Comparison of ENCODE assay signal across 8 cellular contexts in genomic region chr4:80184791-80185756, GRCh38. TPM values are rescaled to one million over a fixed set of nuclear protein-coding genes. Genes with fewer than 3 reads are reported as not detected.
DNase-seq lines count a peak whose midpoint lies in the region; ATAC-seq, FAIRE-seq and TF ChIP-seq lines count a peak whose summit lies in the region.

No MANE protein-coding gene starts in this region.

- DNase-seq in AG20443 (ENCODE audit: low spot score) = peak; percentile 34
- no peak for DNase-seq in HCT116 (ENCODE audit: low read depth, low spot score)
- no peak for DNase-seq in activated naive CD4-positive, alpha-beta T cell treated with anti-CD3 and anti-CD28 coated beads, Interleukin-2, amount 50 U/mL, for 72 hours (ENCODE audit: low spot score in 2 of 2)
- peak in 2 of 3 donors; percentile 11 to 21 for DNase-seq in immature natural killer cell
- DNase-seq in H54 (ENCODE audit: insufficient read length, low spot score) = no peak
- no peak for DNase-seq in SIG-M5 (lab: John Stamatoyannopoulos, UW)

- H3K4me1 ChIP-seq in HCT116 (ENCODE audit: control insufficient read depth in 1 of 2, insufficient read depth in 2 of 2, low read length in 2 of 2) = peaks cover 0 to 13% of the 10 kb centered on the region in 2 experiments; a peak in 1 of 4 replicates
- H3K4me1 ChIP-seq in stomach smooth muscle (ENCODE audit: control insufficient read depth, insufficient read depth, low read length) = peaks cover 28% of the 10 kb centered on the region

- peak overlapping the region; percentile 61 to 88 for H3K27ac Mint-ChIP-seq in activated naive CD4-positive, alpha-beta T cell treated with anti-CD3 and anti-CD28 coated beads, Interleukin-2, amount 50 U/mL, for 72 hours
- peak overlapping the region; percentile 63 to 94 (median 92) for H3K27ac Mint-ChIP-seq in immature natural killer cell

- H4K20me1 ChIP-seq in HCT116 (ENCODE audit: insufficient read depth) = no peaks in the 10 kb centered on the region

- intact Hi-C loops in HCT116 (cut with micrococcal nuclease) = loop anchor here (1.0 to 5.0 kb wide), 2 partner anchors 58 to 268 kb away; no protein-coding TSS in a partner anchor

- CTCF ChIA-PET in HCT116 (lab: Charles Lee) = interaction anchor here (0.6 to 0.9 kb wide), 2 partner anchors 13 to 1143 kb away, joined by 3 to 4 read pairs; no protein-coding TSS in a partner anchor

- RAD21 ChIA-PET in HCT116 (lab: Charles Lee; ENCODE audit: low non-redundant PET in 1 of 2, low total read pairs in 2 of 2, uncharacterized antibody in 2 of 2, unreplicated experiment in 2 of 2) = interaction anchor here in 1 of 2 experiments (0.6 kb wide), 1 partner anchor 150 kb away, joined by 4 read pairs; no protein-coding TSS in a partner anchor

- ATAC-seq in HCT116 (no peak), HG02642 (IDR thresholded peaks at IDR 0.05; ENCODE audit: poor library complexity, unreplicated experiment) (no peak)
- ATAC-seq in activated naive CD4-positive, alpha-beta T cell treated with anti-CD3 and anti-CD28 coated beads, Interleukin-2, amount 50 U/mL, for 72 hours = no peak

- peak overlapping the region; percentile 59 to 73 for H3K4me3 ChIP-seq in HCT116 (replicated peaks in 1 of 2; ENCODE audit: low read depth in 1 of 2, low read length in 2 of 2)
- peak overlapping the region; percentile 95 to 97 for H3K4me3 ChIP-seq in stomach smooth muscle (ENCODE audit: low read length in 2 of 2)

- H3K36me3 ChIP-seq in HCT116 (ENCODE audit: control insufficient read depth in 1 of 2, insufficient read depth in 2 of 2, low read length in 2 of 2) (no peaks in the 10 kb centered on the region), stomach smooth muscle (ENCODE audit: control insufficient read depth in 2 of 2, insufficient read depth in 2 of 2, low read length in 2 of 2) (no peaks in the 10 kb centered on the region)

- peak overlapping the region; percentile 98 for H3K4me2 ChIP-seq in HCT116 (ENCODE audit: low read length)

- H3K4me1 Mint-ChIP-seq in immature natural killer cell = peaks cover 38 to 52% of the 10 kb centered on the region in 2 donors

- H3K79me2 ChIP-seq in HCT116 (ENCODE audit: insufficient read depth, low read length) = no peaks in the 10 kb centered on the region

- H2AFZ ChIP-seq in HCT116 (ENCODE audit: low read depth, low read length, poor library complexity, severe bottlenecking) = peak overlapping the region; percentile 97

- TF ChIP-seq POLR2A in HCT116 (IDR thresholded peaks at IDR 0.05; ENCODE audit: borderline replicate concordance, extremely low read depth, insufficient read depth, insufficient read length) (no peak), H54 (IDR thresholded peaks at IDR 0.05; ENCODE audit: low read depth, low read length) (no peak)

- peaks cover 2 to 7% (median 5%) of the 10 kb centered on the region in 3 donors for H3K27me3 Mint-ChIP-seq in immature natural killer cell (ENCODE audit: low read depth in 3 of 3)

- TF ChIP-seq RAD21 in HCT116 (IDR thresholded peaks at IDR 0.05; ENCODE audit: low read depth) = no peak

- H3K9ac ChIP-seq in HCT116 (ENCODE audit: low read length) = peak overlapping the region; percentile 54
- peak overlapping the region; percentile 84 to 97 for H3K9ac ChIP-seq in stomach smooth muscle (ENCODE audit: low read length in 2 of 2)

- H3K27ac ChIP-seq in HCT116 (ENCODE audit: low read depth, low read length) (no peak overlapping the region), stomach smooth muscle (ENCODE audit: low read length) (peak overlapping the region; percentile 79)

- no peak for TF ChIP-seq CTCF in HCT116 (IDR thresholded peaks at IDR 0.05 in 2 of 3, conservative IDR thresholded peaks at IDR 0.05 in 1 of 3; ENCODE audit: borderline replicate concordance in 1 of 3, insufficient read depth in 1 of 3, low read depth in 2 of 3, low read length in 2 of 3)

- POLR2A ChIA-PET in HCT116 (lab: Charles Lee) = no interaction called here

- H3K4me3 Mint-ChIP-seq in immature natural killer cell = peak overlapping the region; percentile 93 to 99 (median 96)

- H3K9me3 ChIP-seq in HCT116 (ENCODE audit: control insufficient read depth in 1 of 2, insufficient read depth in 1 of 2, low read depth in 1 of 2, low read length in 2 of 2) = no peaks in the 10 kb centered on the region
- H3K9me3 ChIP-seq in stomach smooth muscle (ENCODE audit: control insufficient read depth in 2 of 2, low read length in 2 of 2) = no peaks in the 10 kb centered on the region

- H3K9me2 ChIP-seq in HCT116 (ENCODE audit: insufficient read depth) = no peaks in the 10 kb centered on the region

- H3K27me3 ChIP-seq in HCT116 (ENCODE audit: insufficient read depth, low read length) = no peaks in the 10 kb centered on the region
- no peaks in the 10 kb centered on the region for H3K27me3 ChIP-seq in stomach smooth muscle (ENCODE audit: control insufficient read depth in 1 of 2, insufficient read depth in 2 of 2, low read length in 2 of 2)

- no peak for FAIRE-seq in H54 (lab: Jason Lieb, UNC)

- peaks cover 0 to 5% of the 10 kb centered on the region in 2 donors for H3K9me3 Mint-ChIP-seq in activated naive CD4-positive, alpha-beta T cell treated with anti-CD3 and anti-CD28 coated beads, Interleukin-2, amount 50 U/mL, for 72 hours
- no peaks in the 10 kb centered on the region for H3K9me3 Mint-ChIP-seq in immature natural killer cell

- peaks cover 7 to 8% of the 10 kb centered on the region in 2 donors for H3K36me3 Mint-ChIP-seq in activated naive CD4-positive, alpha-beta T cell treated with anti-CD3 and anti-CD28 coated beads, Interleukin-2, amount 50 U/mL, for 72 hours
- H3K36me3 Mint-ChIP-seq in immature natural killer cell = peaks cover 0 to 7% (median 0%) of the 10 kb centered on the region in 3 donors

- TSS peak; percentile 43 for BruUV-seq in HCT116 (replicated peaks; lab: Mats Ljungman, UMichigan)

TF ChIP-seq in HCT116, 20 proteins besides CTCF, POLR2A, EP300 and RAD21:
- TF ChIP-seq CBX3 (IDR thresholded peaks at IDR 0.05; ENCODE audit: low read depth) (no peak), YY1 (IDR thresholded peaks at IDR 0.05; ENCODE audit: extremely low read depth, insufficient replicate concordance, low read depth, low read length) (no peak), ZBTB33 (IDR thresholded peaks at IDR 0.05; ENCODE audit: extremely low read depth, insufficient replicate concordance, low read length) (no peak), EZH2 (IDR thresholded peaks at IDR 0.05) (no peak)

RNA-seq across cellular contexts. Expression of gene PRDM8, which starts 12.2 kb away (rescaled TPM):
- 1.4 TPM for total RNA-seq in HCT116 (2021; ENCODE audit: unreplicated experiment)
- polyA plus RNA-seq in HCT116 (2012) = 0.54 and 1.1 TPM in 2 replicates
- 1 to 10 TPM in 1 of 2 donors, under 1 TPM in 1; 0.56 to 3.8 TPM for total RNA-seq in activated naive CD4-positive, alpha-beta T cell treated with anti-CD3 and anti-CD28 coated beads, Interleukin-2, amount 50 U/mL, for 72 hours
- 1 to 10 TPM; 1.6 to 2.7 (median 1.9) TPM for polyA plus RNA-seq in immature natural killer cell

Comparison
In these comparisons a context has a peak if more than half of its experiments do, and no peak if none do; other contexts are left out.
1. DNase-seq: peak in AG20443 (single experiment) and immature natural killer cell (2 of 3); none in HCT116 (single experiment), activated naive CD4-positive, alpha-beta T cell treated with anti-CD3 and anti-CD28 coated beads, Interleukin-2, amount 50 U/mL, for 72 hours (0 of 2), H54 (single experiment) and SIG-M5 (single experiment).